In the genomic region with DNA sequence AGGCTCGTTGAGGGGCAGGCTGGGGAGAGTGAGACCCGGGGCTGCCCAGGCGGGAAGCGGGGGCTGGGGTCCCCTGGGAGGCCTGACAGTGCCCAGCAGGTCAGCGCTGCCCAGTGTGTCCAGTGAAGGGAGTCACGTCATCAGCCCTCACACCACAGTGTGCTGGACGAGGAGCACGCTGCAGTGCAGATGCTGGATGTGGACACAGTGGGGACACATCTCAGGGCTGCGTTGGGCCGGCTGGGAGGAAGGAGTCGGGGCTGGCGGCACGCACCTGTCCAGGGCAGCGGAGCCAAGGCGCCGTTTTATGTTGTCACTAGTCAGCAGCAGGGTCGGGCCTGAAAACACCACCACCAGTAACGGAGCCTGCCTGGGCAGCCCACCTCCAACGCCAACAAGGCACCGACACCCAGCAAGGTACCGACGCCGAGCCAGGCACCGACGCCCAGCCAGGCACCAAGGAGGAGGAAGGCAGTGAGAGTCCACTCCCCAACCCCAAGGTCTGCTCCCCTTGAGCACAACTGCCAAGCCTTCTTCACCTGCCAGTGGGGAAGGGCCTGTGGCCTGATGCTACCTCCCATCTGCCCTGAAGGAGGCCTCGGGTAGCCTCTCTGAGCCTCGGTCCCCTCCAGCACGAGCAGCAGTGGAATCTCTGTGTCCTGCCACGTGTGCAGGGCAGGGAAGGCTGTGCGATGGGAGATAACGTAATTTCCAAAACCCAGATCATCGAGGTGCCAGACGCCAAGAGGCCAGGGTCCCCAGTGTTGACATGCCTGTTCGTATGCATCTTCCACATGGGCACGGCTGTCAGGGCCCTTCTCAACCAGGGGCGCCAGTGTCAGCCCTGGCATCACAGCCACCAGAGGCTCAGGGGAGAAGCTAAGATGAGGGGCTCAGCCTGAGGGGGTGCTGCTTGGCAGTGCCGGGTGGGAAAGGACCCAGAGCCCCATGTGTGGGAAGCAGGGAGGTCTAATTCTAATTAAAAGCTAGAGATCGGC, we compare ENCODE assay signal across 32 cellular contexts. TPM values are rescaled to one million over a fixed set of nuclear protein-coding genes. Genes with fewer than 3 reads are reported as not detected.
DNase-seq lines count a peak whose midpoint lies in the region; ATAC-seq, FAIRE-seq and TF ChIP-seq lines count a peak whose summit lies in the region.
"Had no signal": no experiment of that assay in that cellular context is flagged by ENCODE, and none has a peak within 500 bp of the region (broad histone marks: within the 10 kb centered on the region; RNA-seq: fewer than 3 reads in every experiment).

No MANE protein-coding gene starts in this region.

- H3K27me3 ChIP-seq in heart left ventricle (no peaks in the 10 kb centered on the region), left ventricle myocardium inferior (ENCODE audit: low read depth) (no peaks in the 10 kb centered on the region), osteoblast (ENCODE audit: insufficient read depth, low read length) (no peaks in the 10 kb centered on the region)
- H3K27me3 ChIP-seq: heart right ventricle, stomach, transverse colon had no signal

- H3K4me3 ChIP-seq in heart left ventricle (no peak overlapping the region), left ventricle myocardium inferior (no peak overlapping the region), osteoblast (ENCODE audit: insufficient read depth, low read length) (no peak overlapping the region)
- H3K4me3 ChIP-seq: heart right ventricle, stomach, transverse colon had no signal

- no peak for TF ChIP-seq POLR2A in heart left ventricle (IDR thresholded peaks at IDR 0.05)

- peaks cover 0 to 7% (median 3%) of the 10 kb centered on the region in 12 donors for H3K9me3 ChIP-seq in heart left ventricle
- peaks cover 9% of the 10 kb centered on the region for H3K9me3 ChIP-seq in left ventricle myocardium inferior (replicated peaks)
- peaks cover 3% of the 10 kb centered on the region for H3K9me3 ChIP-seq in osteoblast (ENCODE audit: low read depth, low read length)

- H3K4me2 ChIP-seq in osteoblast (ENCODE audit: insufficient read depth, low read length): no peak overlapping the region

- ATAC-seq in heart left ventricle (no peak), GM19395 (IDR thresholded peaks at IDR 0.05; ENCODE audit: unreplicated experiment) (no peak)
- ATAC-seq: activated CD8-positive, alpha-beta T cell treated with anti-CD3 and anti-CD28 coated beads, Interleukin-2, amount 10 ng/mL, durations not matched to agents 7 days and 5 days; heart right ventricle; right cardiac atrium had no signal

- TF ChIP-seq CTCF in heart left ventricle (IDR thresholded peaks at IDR 0.05) (no peak), left ventricle myocardium inferior (IDR thresholded peaks at IDR 0.05; ENCODE audit: borderline replicate concordance) (no peak), osteoblast (IDR thresholded peaks at IDR 0.05; ENCODE audit: extremely low read depth, low read depth, low read length) (no peak)

- H3K79me2 ChIP-seq in osteoblast (ENCODE audit: insufficient read depth, low read length): no peaks in the 10 kb centered on the region

- DNase-seq in heart left ventricle: peak in 3 of 5 donors; percentile 6 to 21 (median 13)
- no peak for DNase-seq in left ventricle myocardium inferior
- DNase-seq in osteoblast (ENCODE audit: insufficient read length, low spot score, missing footprints): peak; percentile 66
- no peak for DNase-seq in urothelium cell line (ENCODE audit: low spot score)
- no peak for DNase-seq in T1000 (lab: John Stamatoyannopoulos, UW)
- DNase-seq in stimulated activated CD4-positive, alpha-beta T cell treated with anti-CD3 and anti-CD28 coated beads, Interleukin-2, amount 100 ng/mL, for 48 hours: no peak
- DNase-seq: activated CD4-positive, CD25-positive, alpha-beta regulatory T cell treated with anti-CD3 and anti-CD28 coated beads, Interleukin-2, amount 50 U/mL, for 72 hours; activated CD8-positive, alpha-beta T cell treated with anti-CD3 and anti-CD28 coated beads, Interleukin-2, amount 10 ng/mL, durations not matched to agents 7 days and 5 days; activated effector memory CD4-positive, alpha-beta T cell treated with anti-CD3 and anti-CD28 coated beads, Interleukin-2, amount 50 U/mL, for 16 hours; activated T-cell treated with anti-CD3 and anti-CD28 coated beads for 4 hours; cerebellar nuclear complex; DMS79 treated with DMSO at 0.1 percent for 48 hours; effector CD4-positive, alpha-beta T cell; GOT3; heart right ventricle; left cardiac atrium; NCI-H1105; NCI-H226; NCI-H82; occipital lobe; stomach; T-cell; transverse colon had no signal

- no peaks in the 10 kb centered on the region for H4K20me1 ChIP-seq in osteoblast (ENCODE audit: insufficient read depth, low read length)

- H2AFZ ChIP-seq in osteoblast (ENCODE audit: low read length): no peak overlapping the region

- intact Hi-C loops in heart left ventricle (cut with DNase I) (no loop called here), left ventricle myocardium inferior (cut with micrococcal nuclease) (no loop called here)

- no peak overlapping the region for H3K27ac ChIP-seq in heart left ventricle
- H3K27ac ChIP-seq in left ventricle myocardium inferior (replicated peaks): no peak overlapping the region
- H3K27ac ChIP-seq in cingulate gyrus (ENCODE audit: low read depth, low read length): peak overlapping the region; percentile 47
- no peak overlapping the region for H3K27ac ChIP-seq in osteoblast (ENCODE audit: low read depth, low read length)
- H3K27ac ChIP-seq: epithelial cell of prostate, transverse colon had no signal

- peaks cover 0 to 15% (median 0%) of the 10 kb centered on the region in 12 donors for H3K4me1 ChIP-seq in heart left ventricle
- H3K4me1 ChIP-seq in left ventricle myocardium inferior: peaks cover 7% of the 10 kb centered on the region
- H3K4me1 ChIP-seq in osteoblast (ENCODE audit: insufficient read depth, low read length): peaks cover 8% of the 10 kb centered on the region

- peaks cover 0 to 3% (median 0%) of the 10 kb centered on the region in 9 donors for H3K36me3 ChIP-seq in heart left ventricle
- H3K36me3 ChIP-seq in left ventricle myocardium inferior: peaks cover 10% of the 10 kb centered on the region
- H3K36me3 ChIP-seq in osteoblast (ENCODE audit: insufficient read depth, low read length): no peaks in the 10 kb centered on the region
- H3K36me3 ChIP-seq: transverse colon had no signal

- FAIRE-seq in urothelium cell line (lab: Jason Lieb, UNC): no peak

- 91 to 97% (median 92%) methylated on average over 26 to 38 of the region's 38 CpGs for WGBS in heart left ventricle, 4 donors

RNA-seq across cellular contexts. Expression of a gene that starts 21.9 kb away (rescaled TPM):
- 10 to 100 TPM in 8 of 9 donors, 1 to 10 TPM in 1; 7.5 to 21.0 (median 12.6) TPM for total RNA-seq in heart left ventricle
- polyA plus RNA-seq in heart left ventricle: 10 to 100 TPM; 17.3 to 22.1 TPM
- total RNA-seq in left ventricle myocardium inferior: 9.8 TPM
- 19.2 and 22.4 TPM in 2 replicates for total RNA-seq in osteoblast

RNA-seq across cellular contexts. Expression of a gene that starts 39.8 kb away (rescaled TPM):
- total RNA-seq in heart left ventricle: not detected
- not detected for polyA plus RNA-seq in heart left ventricle
- total RNA-seq in left ventricle myocardium inferior: not detected
- not detected in 2 replicates for total RNA-seq in osteoblast
- total RNA-seq: A673; activated CD8-positive, alpha-beta T cell treated with anti-CD3 and anti-CD28 coated beads, Interleukin-2, amount 10 ng/mL, durations not matched to agents 7 days and 5 days; heart right ventricle; left cardiac atrium; naive thymus-derived CD4-positive, alpha-beta T cell; OCI-LY7; right cardiac atrium; T-cell had no signal
- polyA plus RNA-seq: BJ; naive thymus-derived CD4-positive, alpha-beta T cell; right cardiac atrium had no signal

RNA-seq across cellular contexts. Expression of a gene that starts 57.8 kb away (rescaled TPM):
- total RNA-seq in heart left ventricle: 1 to 10 TPM in 8 of 9 donors, under 1 TPM in 1; 0.81 to 5.5 (median 2.7) TPM
- 1 to 10 TPM in 1 of 2 donors, under 1 TPM in 1; 0.44 to 4.1 TPM for polyA plus RNA-seq in heart left ventricle
- 2.0 TPM for total RNA-seq in left ventricle myocardium inferior
- 0.36 and 0.88 TPM in 2 replicates for total RNA-seq in osteoblast
- total RNA-seq: fibroblast of villous mesenchyme, OCI-LY7 had no signal

RNA-seq across cellular contexts. Expression of a gene that starts 58.0 kb away (rescaled TPM):
- total RNA-seq in heart left ventricle: 10 to 100 TPM in 2 of 9 donors, 1 to 10 TPM in 7; 4.1 to 12.9 (median 8.6) TPM
- polyA plus RNA-seq in heart left ventricle: 10 to 100 TPM in 1 of 2 donors, 1 to 10 TPM in 1; 5.6 to 15.2 TPM
- total RNA-seq in left ventricle myocardium inferior: 9.2 TPM
- 7.6 and 10.0 TPM in 2 replicates for total RNA-seq in osteoblast

Comparison
In these comparisons a context has a peak if more than half of its experiments do, and no peak if none do; other contexts are left out.
1. DNase-seq: peak in heart left ventricle (3 of 5) and osteoblast (single experiment); none in left ventricle myocardium inferior (single experiment), urothelium cell line (single experiment), T1000 (single experiment) and stimulated activated CD4-positive, alpha-beta T cell treated with anti-CD3 and anti-CD28 coated beads, Interleukin-2, amount 100 ng/mL, for 48 hours (0 of 2).